ENCODE assay signal across 18 cellular contexts in genomic region chr9:76859860-76860259, GRCh38. TPM values are rescaled to one million over a fixed set of nuclear protein-coding genes. Genes with fewer than 3 reads are reported as not detected.
DNase-seq lines count a peak whose midpoint lies in the region; ATAC-seq and TF ChIP-seq lines count a peak whose summit lies in the region.
"Had no signal": no experiment of that assay in that cellular context is flagged by ENCODE, and none has a peak within 500 bp of the region (broad histone marks: within the 10 kb centered on the region; RNA-seq: fewer than 3 reads in every experiment).

No MANE protein-coding gene starts in this region.

- no peaks in the 10 kb centered on the region for H3K9me3 ChIP-seq in breast epithelium
- no peaks in the 10 kb centered on the region for H3K9me3 ChIP-seq in RWPE2 (ENCODE audit: severe bottlenecking)
- H3K9me3 ChIP-seq in smooth muscle cell (replicated peaks; ENCODE audit: low read depth) = no peaks in the 10 kb centered on the region

- TF ChIP-seq CTCF in MCF 10A (IDR thresholded peaks at IDR 0.05; ENCODE audit: unreplicated experiment) = no peak
- TF ChIP-seq CTCF in breast epithelium (IDR thresholded peaks at IDR 0.05) = no peak
- no peak for TF ChIP-seq CTCF in NB4 (IDR thresholded peaks at IDR 0.05; ENCODE audit: low read depth, low read length)
- TF ChIP-seq CTCF in RWPE2 (IDR thresholded peaks at IDR 0.05; ENCODE audit: poor library complexity, severe bottlenecking) = no peak
- TF ChIP-seq CTCF in smooth muscle cell (IDR thresholded peaks at IDR 0.05; ENCODE audit: borderline replicate concordance, insufficient read depth, poor library complexity, severe bottlenecking) = no peak

- H3F3A ChIP-seq in smooth muscle cell (ENCODE audit: low read depth) = no peaks in the 10 kb centered on the region

- no peaks in the 10 kb centered on the region for H3K4me1 Mint-ChIP-seq in MCF 10A (ENCODE audit: insufficient read depth, unreplicated experiment)
- H3K4me1 Mint-ChIP-seq: IgD-negative memory B cell had no signal

- H3K27me3 ChIP-seq in breast epithelium = no peaks in the 10 kb centered on the region
- H3K27me3 ChIP-seq in RWPE2 (ENCODE audit: insufficient read depth, poor library complexity, severe bottlenecking) = no peaks in the 10 kb centered on the region
- no peaks in the 10 kb centered on the region for H3K27me3 ChIP-seq in smooth muscle cell (ENCODE audit: low read depth)
- H3K27me3 ChIP-seq: BLaER1 treated with 17β-estradiol and CSF1 and Interleukin-3, amounts not matched to agents 10 nM and 100 nM had no signal

- no peak overlapping the region for H3K4me3 Mint-ChIP-seq in MCF 10A (ENCODE audit: unreplicated experiment)
- H3K4me3 Mint-ChIP-seq: CD4-positive, alpha-beta T cell; HFFc6; IgD-negative memory B cell had no signal

- intact Hi-C loops in MCF 10A (cut with micrococcal nuclease) (no loop called here), breast epithelium (cut with DNase I; ENCODE audit: low total_unique reads) (no loop called here)

- CTCF ChIA-PET in MCF 10A (lab: Yijun Ruan, JAX) = interaction anchor here (1.1 kb wide), 1 partner anchor 32 kb away, joined by 3 read pairs; no protein-coding TSS in a partner anchor

- DNase-seq in MCF 10A (ENCODE audit: unreplicated experiment) (peak; percentile 5), breast epithelium (ENCODE audit: low spot score in 2 of 2) (no peak), NB4 (ENCODE audit: low read depth) (peak; percentile 2), RWPE2 (ENCODE audit: low spot score) (no peak), smooth muscle cell (lab: John Stamatoyannopoulos, UW; ENCODE audit: unreplicated experiment) (no peak), NCI-H446 treated with DMSO at 0.1 percent for 48 hours (lab: John Stamatoyannopoulos, UW) (no peak), RKO (ENCODE audit: low spot score) (no peak)
- DNase-seq: 8988T; ACHN; CD4-positive, alpha-beta T cell; DMS79; GDM1; HCEC 1CT; HFFc6 had no signal

- H3K79me2 ChIP-seq in smooth muscle cell (ENCODE audit: low read depth) = no peaks in the 10 kb centered on the region

- H3K36me3 Mint-ChIP-seq in MCF 10A (ENCODE audit: insufficient read depth, unreplicated experiment) = no peaks in the 10 kb centered on the region
- H3K36me3 Mint-ChIP-seq: IgD-negative memory B cell had no signal

- POLR2A ChIA-PET in MCF 10A (lab: Yijun Ruan, JAX) = no interaction called here

- WGBS in smooth muscle cell (ENCODE audit: low lambda C conversion rate) = 77% methylated on average over 4 of the region's 4 CpGs

- ATAC-seq in RWPE2 (ENCODE audit: low read depth) (peak; percentile 85), HG02970 (IDR thresholded peaks at IDR 0.05; ENCODE audit: low FRiP score, unreplicated experiment) (no peak)

- H3K9ac ChIP-seq in smooth muscle cell (ENCODE audit: low read depth) = no peak overlapping the region
- H3K9ac ChIP-seq: BLaER1 treated with 17β-estradiol and CSF1 and Interleukin-3, amounts not matched to agents 10 nM and 100 nM had no signal

- no peaks in the 10 kb centered on the region for H4K20me1 ChIP-seq in smooth muscle cell (ENCODE audit: low read depth)
- H4K20me1 ChIP-seq: BLaER1 treated with 17β-estradiol and CSF1 and Interleukin-3, amounts not matched to agents 10 nM and 100 nM had no signal

- no peak overlapping the region for H3K4me3 ChIP-seq in breast epithelium
- H3K4me3 ChIP-seq in NB4 (ENCODE audit: low read depth, low read length) = no peak overlapping the region
- H3K4me3 ChIP-seq in RWPE2 (ENCODE audit: severe bottlenecking) = no peak overlapping the region
- H3K4me3 ChIP-seq in smooth muscle cell = no peak overlapping the region
- H3K4me3 ChIP-seq: BLaER1 treated with 17β-estradiol and CSF1 and Interleukin-3, amounts not matched to agents 10 nM and 100 nM had no signal

- H3K36me3 ChIP-seq in breast epithelium = no peaks in the 10 kb centered on the region
- no peaks in the 10 kb centered on the region for H3K36me3 ChIP-seq in RWPE2 (ENCODE audit: low read depth)
- H3K36me3 ChIP-seq in smooth muscle cell (ENCODE audit: low read depth) = no peaks in the 10 kb centered on the region
- H3K36me3 ChIP-seq: BLaER1 treated with 17β-estradiol and CSF1 and Interleukin-3, amounts not matched to agents 10 nM and 100 nM had no signal

- no peak overlapping the region for H3K4me2 ChIP-seq in smooth muscle cell
- H3K4me2 ChIP-seq: BLaER1 treated with 17β-estradiol and CSF1 and Interleukin-3, amounts not matched to agents 10 nM and 100 nM had no signal

- peak overlapping the region; percentile 51 for H2AFZ ChIP-seq in smooth muscle cell (ENCODE audit: low read depth)

- H3K27ac ChIP-seq in breast epithelium = no peak overlapping the region
- H3K27ac ChIP-seq in RWPE2 (ENCODE audit: poor library complexity, severe bottlenecking) = peak overlapping the region; percentile 30
- no peak overlapping the region for H3K27ac ChIP-seq in smooth muscle cell (ENCODE audit: low read depth)
- H3K27ac ChIP-seq: BLaER1 treated with 17β-estradiol and CSF1 and Interleukin-3, amounts not matched to agents 10 nM and 100 nM had no signal

- BruUV-seq in MCF 10A (replicated peaks; lab: Mats Ljungman, UMichigan) = no TSS peak

- TF ChIP-seq POLR2A in breast epithelium (IDR thresholded peaks at IDR 0.05) = no peak
- no peak for TF ChIP-seq POLR2A in NB4 (IDR thresholded peaks at IDR 0.05; ENCODE audit: extremely low read depth, insufficient read length)

- peaks cover 7% of the 10 kb centered on the region for H3K9me3 Mint-ChIP-seq in MCF 10A (ENCODE audit: unreplicated experiment)
- H3K9me3 Mint-ChIP-seq: CD4-positive, alpha-beta T cell; HFFc6 had no signal

- H3K27me3 Mint-ChIP-seq in MCF 10A (ENCODE audit: insufficient read depth, unreplicated experiment) = no peaks in the 10 kb centered on the region
- H3K27me3 Mint-ChIP-seq: CD4-positive, alpha-beta T cell; IgD-negative memory B cell had no signal

- no peak overlapping the region for H3K27ac Mint-ChIP-seq in MCF 10A (ENCODE audit: low read depth, unreplicated experiment)
- H3K27ac Mint-ChIP-seq: CD4-positive, alpha-beta T cell; HFFc6; IgD-negative memory B cell had no signal

- H3K4me1 ChIP-seq in breast epithelium (no peaks in the 10 kb centered on the region), RWPE2 (ENCODE audit: insufficient read depth, poor library complexity, severe bottlenecking) (peaks cover 11% of the 10 kb centered on the region), smooth muscle cell (ENCODE audit: low read depth) (no peaks in the 10 kb centered on the region)
- H3K4me1 ChIP-seq: BLaER1 treated with 17β-estradiol and CSF1 and Interleukin-3, amounts not matched to agents 10 nM and 100 nM had no signal

RNA-seq across cellular contexts. Expression of gene PRUNE2, which starts 46.1 kb away (rescaled TPM):
- total RNA-seq in MCF 10A (2022) = 0.29 and 0.63 TPM in 2 replicates
- 10 to 100 TPM in 2 of 3 donors, 1 to 10 TPM in 1; 4.6 to 14.7 (median 12.0) TPM for total RNA-seq in breast epithelium
- total RNA-seq in smooth muscle cell = 1.2 and 1.9 TPM in 2 replicates
- polyA plus RNA-seq in smooth muscle cell = 0.79 and 1.0 TPM in 2 replicates
- total RNA-seq: CD4-positive, alpha-beta T cell; HT-29 had no signal
- polyA plus RNA-seq: IgD-negative memory B cell had no signal

Comparison
In these comparisons a context has a peak if more than half of its experiments do, and no peak if none do; other contexts are left out.
1. DNase-seq: peak in MCF 10A (single experiment) and NB4 (single experiment); none in breast epithelium (0 of 2), RWPE2 (single experiment), smooth muscle cell (single experiment), NCI-H446 treated with DMSO at 0.1 percent for 48 hours (single experiment) and RKO (single experiment).